Comparison of ENCODE assay signal across 19 cellular contexts in genomic region chrX:12360991-12361598, GRCh38.
DNase-seq lines count a peak whose midpoint lies in the region; ATAC-seq, FAIRE-seq and TF ChIP-seq lines count a peak whose summit lies in the region.
"Had no signal": no experiment of that assay in that cellular context is flagged by ENCODE, and none has a peak within 500 bp of the region (broad histone marks: within the 10 kb centered on the region; RNA-seq: fewer than 3 reads in every experiment).

No MANE protein-coding gene starts in this region.

- H2BK12ac ChIP-seq in mesenchymal stem cell (ENCODE audit: low read length in 2 of 2), result no peak overlapping the region

- H2BK5ac ChIP-seq in mesenchymal stem cell (ENCODE audit: low read depth, low read length, poor library complexity, severe bottlenecking), result no peak overlapping the region

- H3K36me3 ChIP-seq in brain microvascular endothelial cell (replicated peaks) (no peaks in the 10 kb centered on the region), mesenchymal stem cell (ENCODE audit: control insufficient read depth in 1 of 2, insufficient read depth in 2 of 2, low read depth in 1 of 2, low read length in 2 of 2) (no peaks in the 10 kb centered on the region), stomach (no peaks in the 10 kb centered on the region), H7 (replicated peaks; ENCODE audit: control insufficient read depth, insufficient read depth, low read length) (no peaks in the 10 kb centered on the region)
- H3K36me3 ChIP-seq: gastrocnemius medialis, Peyer's patch had no signal

- no peaks in the 10 kb centered on the region for H3K9me3 Mint-ChIP-seq in progenitor cell of endocrine pancreas (ENCODE audit: low read depth)
- H3K9me3 Mint-ChIP-seq: activated naive CD4-positive, alpha-beta T cell treated with anti-CD3 and anti-CD28 coated beads, Interleukin-2, amount 50 U/mL, for 72 hours; activated T-cell treated with anti-CD3 and anti-CD28 coated beads, Interleukin-2, amount 50 U/mL, for 4 hours; effector memory CD8-positive, alpha-beta T cell; IgD-negative memory B cell had no signal

- H3K23ac ChIP-seq in mesenchymal stem cell (ENCODE audit: low read length in 2 of 2), result no peak overlapping the region

- no peak for DNase-seq in GM18507 (ENCODE audit: extremely low spot score, insufficient read length, low read depth)
- peak; percentile 31 for DNase-seq in NCI-H226
- no peak for DNase-seq in brain microvascular endothelial cell
- no peak for DNase-seq in mesenchymal stem cell
- no peak for DNase-seq in stomach
- DNase-seq in progenitor cell of endocrine pancreas (ENCODE audit: low spot score, unreplicated experiment), result no peak
- DNase-seq in H7, result no peak
- DNase-seq: activated T-cell treated with anti-CD3 and anti-CD28 coated beads, Interleukin-2, amount 50 U/mL, for 4 hours; C1 segment of cervical spinal cord; central memory CD4-positive, alpha-beta T cell; DMS153; effector memory CD8-positive, alpha-beta T cell; gastrocnemius medialis; NCI-H510A; Peyer's patch had no signal

- peak; percentile 5 for FAIRE-seq in GM18507 (lab: Jason Lieb, UNC)

- ATAC-seq in HG03457 (IDR thresholded peaks at IDR 0.05; ENCODE audit: unreplicated experiment), result no peak
- ATAC-seq: activated T-cell treated with anti-CD3 and anti-CD28 coated beads, Interleukin-2, amount 50 U/mL, for 4 hours; effector memory CD8-positive, alpha-beta T cell; gastrocnemius medialis; stimulated activated effector memory CD8-positive, alpha-beta T cell treated with anti-CD3 and anti-CD28 coated beads, Interleukin-12 subunit alpha, Interleukin-12 subunit beta, amount 100 ng/mL, for 72 hours had no signal

- no peak overlapping the region for H4K91ac ChIP-seq in mesenchymal stem cell (ENCODE audit: low read length)

- no peak overlapping the region for H3K4ac ChIP-seq in mesenchymal stem cell (ENCODE audit: low read depth in 1 of 2, low read length in 2 of 2)

- no peak overlapping the region for H2AK5ac ChIP-seq in mesenchymal stem cell (ENCODE audit: low read length, severe bottlenecking)

- H2AFZ ChIP-seq in mesenchymal stem cell (ENCODE audit: low read depth, low read length), result no peak overlapping the region

- no peak overlapping the region for H3K18ac ChIP-seq in mesenchymal stem cell (ENCODE audit: low read depth in 1 of 2, low read length in 2 of 2)

- H3K4me1 Mint-ChIP-seq in progenitor cell of endocrine pancreas (ENCODE audit: low read depth), result no peaks in the 10 kb centered on the region
- H3K4me1 Mint-ChIP-seq: IgD-negative memory B cell; stimulated activated effector memory CD8-positive, alpha-beta T cell treated with anti-CD3 and anti-CD28 coated beads, Interleukin-12 subunit alpha, Interleukin-12 subunit beta, amount 100 ng/mL, for 72 hours had no signal

- H3K27me3 Mint-ChIP-seq in progenitor cell of endocrine pancreas, result no peaks in the 10 kb centered on the region
- H3K27me3 Mint-ChIP-seq: effector memory CD8-positive, alpha-beta T cell had no signal

- no peaks in the 10 kb centered on the region for H3K36me3 Mint-ChIP-seq in progenitor cell of endocrine pancreas (ENCODE audit: insufficient read depth)
- H3K36me3 Mint-ChIP-seq: activated naive CD4-positive, alpha-beta T cell treated with anti-CD3 and anti-CD28 coated beads, Interleukin-2, amount 50 U/mL, for 72 hours; IgD-negative memory B cell; stimulated activated effector memory CD8-positive, alpha-beta T cell treated with anti-CD3 and anti-CD28 coated beads, Interleukin-12 subunit alpha, Interleukin-12 subunit beta, amount 100 ng/mL, for 72 hours had no signal

- TF ChIP-seq EP300 in stomach (IDR thresholded peaks at IDR 0.05), result no peak

- no peaks in the 10 kb centered on the region for H3K79me1 ChIP-seq in mesenchymal stem cell (replicated peaks; ENCODE audit: low read length, poor library complexity, severe bottlenecking)

- H3K4me3 ChIP-seq in brain microvascular endothelial cell (ENCODE audit: low read depth, low read length), result no peak overlapping the region
- no peak overlapping the region for H3K4me3 ChIP-seq in mesenchymal stem cell (ENCODE audit: insufficient read depth in 1 of 2, low read depth in 1 of 2, low read length in 2 of 2)
- no peak overlapping the region for H3K4me3 ChIP-seq in stomach
- H3K4me3 ChIP-seq in H7 (ENCODE audit: insufficient read depth, low read depth, low read length), result no peak overlapping the region
- H3K4me3 ChIP-seq: gastrocnemius medialis, Peyer's patch had no signal

- H3K27me3 ChIP-seq in brain microvascular endothelial cell (replicated peaks), result no peaks in the 10 kb centered on the region
- H3K27me3 ChIP-seq in mesenchymal stem cell (ENCODE audit: control insufficient read depth in 1 of 2, insufficient read depth in 1 of 2, low read length in 2 of 2), result no peaks in the 10 kb centered on the region
- H3K27me3 ChIP-seq in stomach, result no peaks in the 10 kb centered on the region
- no peaks in the 10 kb centered on the region for H3K27me3 ChIP-seq in H7 (ENCODE audit: control insufficient read depth, insufficient read depth, low read length)
- H3K27me3 ChIP-seq: gastrocnemius medialis, Peyer's patch had no signal

- H3K4me3 Mint-ChIP-seq in progenitor cell of endocrine pancreas (ENCODE audit: low read depth), result no peak overlapping the region
- H3K4me3 Mint-ChIP-seq: activated T-cell treated with anti-CD3 and anti-CD28 coated beads, Interleukin-2, amount 50 U/mL, for 4 hours; effector memory CD8-positive, alpha-beta T cell; IgD-negative memory B cell; stimulated activated effector memory CD8-positive, alpha-beta T cell treated with anti-CD3 and anti-CD28 coated beads, Interleukin-12 subunit alpha, Interleukin-12 subunit beta, amount 100 ng/mL, for 72 hours had no signal

- no peak for TF ChIP-seq CTCF in brain microvascular endothelial cell (IDR thresholded peaks at IDR 0.05; ENCODE audit: low read depth, low read length, missing control alignments)
- TF ChIP-seq CTCF in stomach (IDR thresholded peaks at IDR 0.05), result no peak
- TF ChIP-seq CTCF in progenitor cell of endocrine pancreas (IDR thresholded peaks at IDR 0.05; ENCODE audit: unreplicated experiment), result no peak

- intact Hi-C loops in stomach (cut with DNase I; ENCODE audit: low total_unique reads), result no loop called here

- H3K4me2 ChIP-seq in mesenchymal stem cell (ENCODE audit: low read length, poor library complexity, severe bottlenecking), result no peak overlapping the region

- peak overlapping the region; percentile 61 for H3K27ac ChIP-seq in brain microvascular endothelial cell
- no peak overlapping the region for H3K27ac ChIP-seq in mesenchymal stem cell (ENCODE audit: low read length, poor library complexity, severe bottlenecking)
- no peak overlapping the region for H3K27ac ChIP-seq in stomach
- H3K27ac ChIP-seq: gastrocnemius medialis, Peyer's patch had no signal

- H3K14ac ChIP-seq in mesenchymal stem cell (ENCODE audit: low read length in 2 of 2), result no peak overlapping the region

- no peak for TF ChIP-seq POLR2A in stomach (IDR thresholded peaks at IDR 0.05)

- peak overlapping the region; percentile 56 for H3K9ac ChIP-seq in mesenchymal stem cell (ENCODE audit: low read length)

- H3K9me3 ChIP-seq in mesenchymal stem cell (ENCODE audit: control insufficient read depth, low read length), result peaks cover 6% of the 10 kb centered on the region
- no peaks in the 10 kb centered on the region for H3K9me3 ChIP-seq in stomach
- H3K9me3 ChIP-seq: gastrocnemius medialis, Peyer's patch had no signal

- H4K8ac ChIP-seq in mesenchymal stem cell (ENCODE audit: low read length), result no peak overlapping the region

- H3K27ac Mint-ChIP-seq in progenitor cell of endocrine pancreas, result no peak overlapping the region
- H3K27ac Mint-ChIP-seq: activated naive CD4-positive, alpha-beta T cell treated with anti-CD3 and anti-CD28 coated beads, Interleukin-2, amount 50 U/mL, for 72 hours; effector memory CD8-positive, alpha-beta T cell; IgD-negative memory B cell; stimulated activated effector memory CD8-positive, alpha-beta T cell treated with anti-CD3 and anti-CD28 coated beads, Interleukin-12 subunit alpha, Interleukin-12 subunit beta, amount 100 ng/mL, for 72 hours had no signal

- no peak overlapping the region for H2BK15ac ChIP-seq in mesenchymal stem cell (ENCODE audit: low read depth, poor library complexity, severe bottlenecking)

- H3K4me1 ChIP-seq in mesenchymal stem cell (ENCODE audit: control insufficient read depth, insufficient read depth, low read depth, low read length) (no peaks in the 10 kb centered on the region), stomach (no peaks in the 10 kb centered on the region)
- H3K4me1 ChIP-seq: gastrocnemius medialis, Peyer's patch had no signal

- no peak overlapping the region for H2BK120ac ChIP-seq in mesenchymal stem cell (ENCODE audit: low read depth, low read length)

- in situ Hi-C loops in brain microvascular endothelial cell (cut with HindIII; ENCODE audit: low pct_ligation_motif_present, low sequenced_read_pairs), result no loop called here
